Comparison of ENCODE assay signal across 1 cellular context in the genomic region with DNA sequence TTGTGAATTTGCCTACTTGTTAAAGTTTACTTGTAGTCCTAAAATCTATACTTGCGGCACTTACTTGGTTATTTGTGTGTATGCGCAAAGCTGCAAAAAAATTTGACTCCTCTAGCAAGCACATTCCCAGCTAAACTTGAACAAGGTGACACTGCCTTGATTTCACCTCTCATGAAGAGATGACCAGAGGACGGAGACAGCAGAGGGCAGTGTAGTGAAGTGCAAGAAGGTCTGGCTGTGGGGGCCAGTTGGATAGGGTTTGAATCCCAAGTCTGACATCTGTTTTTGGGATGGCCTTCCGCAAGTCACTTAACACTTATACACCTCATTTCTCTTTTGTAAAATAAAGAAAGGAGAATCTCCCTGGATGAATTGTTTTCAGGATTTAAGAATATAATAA.
TF ChIP-seq lines count a peak whose summit lies in the region.

No MANE protein-coding gene starts in this region.

TF ChIP-seq in H1, 55 proteins besides CTCF, POLR2A, EP300 and RAD21:
- TF ChIP-seq ZNF274 (IDR thresholded peaks at IDR 0.05; ENCODE audit: borderline replicate concordance, extremely low read depth, low read length) (no peak), SIRT6 (IDR thresholded peaks at IDR 0.05; ENCODE audit: low read length) (no peak), SP4 (IDR thresholded peaks at IDR 0.05; ENCODE audit: low read length) (no peak), NANOG (IDR thresholded peaks at IDR 0.05; ENCODE audit: insufficient read depth, low read depth, low read length, poor library complexity, severe bottlenecking) (no peak), USF2 (IDR thresholded peaks at IDR 0.05; ENCODE audit: low read length) (no peak), RFX5 (IDR thresholded peaks at IDR 0.05; ENCODE audit: borderline replicate concordance, low read depth, low read length) (no peak), SP2 (IDR thresholded peaks at IDR 0.05; ENCODE audit: low read length) (no peak), TAF7 (optimal IDR thresholded peaks at IDR 0.05; ENCODE audit: borderline replicate concordance, low read depth, low read length) (no peak), CHD1 (IDR thresholded peaks at IDR 0.05; ENCODE audit: low read depth, low read length) (no peak), MAX (IDR thresholded peaks at IDR 0.05) (no peak)
- TF ChIP-seq, protein P1, sequence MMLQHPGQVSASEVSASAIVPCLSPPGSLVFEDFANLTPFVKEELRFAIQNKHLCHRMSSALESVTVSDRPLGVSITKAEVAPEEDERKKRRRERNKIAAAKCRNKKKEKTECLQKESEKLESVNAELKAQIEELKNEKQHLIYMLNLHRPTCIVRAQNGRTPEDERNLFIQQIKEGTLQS (IDR thresholded peaks at IDR 0.05; ENCODE audit: insufficient read depth, low read depth, low read length): no peak
- TF ChIP-seq, protein P2, sequence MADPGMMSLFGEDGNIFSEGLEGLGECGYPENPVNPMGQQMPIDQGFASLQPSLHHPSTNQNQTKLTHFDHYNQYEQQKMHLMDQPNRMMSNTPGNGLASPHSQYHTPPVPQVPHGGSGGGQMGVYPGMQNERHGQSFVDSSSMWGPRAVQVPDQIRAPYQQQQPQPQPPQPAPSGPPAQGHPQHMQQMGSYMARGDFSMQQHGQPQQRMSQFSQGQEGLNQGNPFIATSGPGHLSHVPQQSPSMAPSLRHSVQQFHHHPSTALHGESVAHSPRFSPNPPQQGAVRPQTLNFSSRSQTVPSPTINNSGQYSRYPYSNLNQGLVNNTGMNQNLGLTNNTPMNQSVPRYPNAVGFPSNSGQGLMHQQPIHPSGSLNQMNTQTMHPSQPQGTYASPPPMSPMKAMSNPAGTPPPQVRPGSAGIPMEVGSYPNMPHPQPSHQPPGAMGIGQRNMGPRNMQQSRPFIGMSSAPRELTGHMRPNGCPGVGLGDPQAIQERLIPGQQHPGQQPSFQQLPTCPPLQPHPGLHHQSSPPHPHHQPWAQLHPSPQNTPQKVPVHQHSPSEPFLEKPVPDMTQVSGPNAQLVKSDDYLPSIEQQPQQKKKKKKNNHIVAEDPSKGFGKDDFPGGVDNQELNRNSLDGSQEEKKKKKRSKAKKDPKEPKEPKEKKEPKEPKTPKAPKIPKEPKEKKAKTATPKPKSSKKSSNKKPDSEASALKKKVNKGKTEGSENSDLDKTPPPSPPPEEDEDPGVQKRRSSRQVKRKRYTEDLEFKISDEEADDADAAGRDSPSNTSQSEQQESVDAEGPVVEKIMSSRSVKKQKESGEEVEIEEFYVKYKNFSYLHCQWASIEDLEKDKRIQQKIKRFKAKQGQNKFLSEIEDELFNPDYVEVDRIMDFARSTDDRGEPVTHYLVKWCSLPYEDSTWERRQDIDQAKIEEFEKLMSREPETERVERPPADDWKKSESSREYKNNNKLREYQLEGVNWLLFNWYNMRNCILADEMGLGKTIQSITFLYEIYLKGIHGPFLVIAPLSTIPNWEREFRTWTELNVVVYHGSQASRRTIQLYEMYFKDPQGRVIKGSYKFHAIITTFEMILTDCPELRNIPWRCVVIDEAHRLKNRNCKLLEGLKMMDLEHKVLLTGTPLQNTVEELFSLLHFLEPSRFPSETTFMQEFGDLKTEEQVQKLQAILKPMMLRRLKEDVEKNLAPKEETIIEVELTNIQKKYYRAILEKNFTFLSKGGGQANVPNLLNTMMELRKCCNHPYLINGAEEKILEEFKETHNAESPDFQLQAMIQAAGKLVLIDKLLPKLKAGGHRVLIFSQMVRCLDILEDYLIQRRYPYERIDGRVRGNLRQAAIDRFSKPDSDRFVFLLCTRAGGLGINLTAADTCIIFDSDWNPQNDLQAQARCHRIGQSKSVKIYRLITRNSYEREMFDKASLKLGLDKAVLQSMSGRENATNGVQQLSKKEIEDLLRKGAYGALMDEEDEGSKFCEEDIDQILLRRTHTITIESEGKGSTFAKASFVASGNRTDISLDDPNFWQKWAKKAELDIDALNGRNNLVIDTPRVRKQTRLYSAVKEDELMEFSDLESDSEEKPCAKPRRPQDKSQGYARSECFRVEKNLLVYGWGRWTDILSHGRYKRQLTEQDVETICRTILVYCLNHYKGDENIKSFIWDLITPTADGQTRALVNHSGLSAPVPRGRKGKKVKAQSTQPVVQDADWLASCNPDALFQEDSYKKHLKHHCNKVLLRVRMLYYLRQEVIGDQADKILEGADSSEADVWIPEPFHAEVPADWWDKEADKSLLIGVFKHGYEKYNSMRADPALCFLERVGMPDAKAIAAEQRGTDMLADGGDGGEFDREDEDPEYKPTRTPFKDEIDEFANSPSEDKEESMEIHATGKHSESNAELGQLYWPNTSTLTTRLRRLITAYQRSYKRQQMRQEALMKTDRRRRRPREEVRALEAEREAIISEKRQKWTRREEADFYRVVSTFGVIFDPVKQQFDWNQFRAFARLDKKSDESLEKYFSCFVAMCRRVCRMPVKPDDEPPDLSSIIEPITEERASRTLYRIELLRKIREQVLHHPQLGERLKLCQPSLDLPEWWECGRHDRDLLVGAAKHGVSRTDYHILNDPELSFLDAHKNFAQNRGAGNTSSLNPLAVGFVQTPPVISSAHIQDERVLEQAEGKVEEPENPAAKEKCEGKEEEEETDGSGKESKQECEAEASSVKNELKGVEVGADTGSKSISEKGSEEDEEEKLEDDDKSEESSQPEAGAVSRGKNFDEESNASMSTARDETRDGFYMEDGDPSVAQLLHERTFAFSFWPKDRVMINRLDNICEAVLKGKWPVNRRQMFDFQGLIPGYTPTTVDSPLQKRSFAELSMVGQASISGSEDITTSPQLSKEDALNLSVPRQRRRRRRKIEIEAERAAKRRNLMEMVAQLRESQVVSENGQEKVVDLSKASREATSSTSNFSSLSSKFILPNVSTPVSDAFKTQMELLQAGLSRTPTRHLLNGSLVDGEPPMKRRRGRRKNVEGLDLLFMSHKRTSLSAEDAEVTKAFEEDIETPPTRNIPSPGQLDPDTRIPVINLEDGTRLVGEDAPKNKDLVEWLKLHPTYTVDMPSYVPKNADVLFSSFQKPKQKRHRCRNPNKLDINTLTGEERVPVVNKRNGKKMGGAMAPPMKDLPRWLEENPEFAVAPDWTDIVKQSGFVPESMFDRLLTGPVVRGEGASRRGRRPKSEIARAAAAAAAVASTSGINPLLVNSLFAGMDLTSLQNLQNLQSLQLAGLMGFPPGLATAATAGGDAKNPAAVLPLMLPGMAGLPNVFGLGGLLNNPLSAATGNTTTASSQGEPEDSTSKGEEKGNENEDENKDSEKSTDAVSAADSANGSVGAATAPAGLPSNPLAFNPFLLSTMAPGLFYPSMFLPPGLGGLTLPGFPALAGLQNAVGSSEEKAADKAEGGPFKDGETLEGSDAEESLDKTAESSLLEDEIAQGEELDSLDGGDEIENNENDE (IDR thresholded peaks at IDR 0.05; ENCODE audit: insufficient replicate concordance, low read length): no peak
